Comparison of ENCODE assay signal across 2 cellular contexts in genomic region chr16:84763629-84764028, GRCh38.
A peak's percentile ranks its signal among the peaks of the same experiment; 100 is the strongest.
TF ChIP-seq lines count a peak whose summit lies in the region.

No MANE protein-coding gene starts in this region.

TF ChIP-seq in GM23338, 12 proteins besides CTCF, POLR2A, EP300 and RAD21:
- TF ChIP-seq ZNF331 (CRISPR knock-in tag; IDR thresholded peaks at IDR 0.05; ENCODE audit: low read depth) (no peak), REST (IDR thresholded peaks at IDR 0.05; ENCODE audit: unreplicated experiment) (no peak), CREB1 (CRISPR knock-in tag; IDR thresholded peaks at IDR 0.05; ENCODE audit: low read depth) (no peak), STAT1 (IDR thresholded peaks at IDR 0.05; ENCODE audit: unreplicated experiment) (no peak), ZNF114 (CRISPR knock-in tag; IDR thresholded peaks at IDR 0.05) (no peak), EZH2phosphoT487 (IDR thresholded peaks at IDR 0.05; ENCODE audit: unreplicated experiment) (no peak), ZNF462 (CRISPR knock-in tag; IDR thresholded peaks at IDR 0.05) (no peak), POLR2AphosphoS5 (IDR thresholded peaks at IDR 0.05; ENCODE audit: low read depth) (no peak), EZH2 (IDR thresholded peaks at IDR 0.05; ENCODE audit: low read depth, unreplicated experiment) (no peak), ETS1 (IDR thresholded peaks at IDR 0.05) (no peak), JUNB (IDR thresholded peaks at IDR 0.05; ENCODE audit: unreplicated experiment) (no peak), NANOG (IDR thresholded peaks at IDR 0.05; ENCODE audit: borderline replicate concordance) (no peak)
TF ChIP-seq in GM23338: peak in this region for 0.

TF ChIP-seq in K562, 482 proteins besides CTCF, POLR2A, EP300 and RAD21:
- TF ChIP-seq RBM22 (IDR thresholded peaks at IDR 0.05; ENCODE audit: low read depth, low read length, poor library complexity, severe bottlenecking) (peak; percentile 50), DMBX1 (CRISPR knock-in tag; IDR thresholded peaks at IDR 0.05; ENCODE audit: borderline replicate concordance) (no peak), RFX1 (IDR thresholded peaks at IDR 0.05) (peak; percentile 61)
TF ChIP-seq in K562: peak in this region for 2.
